35 cellular contexts compared by ENCODE assay signal in genomic region chr11:80074837-80075236, GRCh38.
"Had no signal": no experiment of that assay in that cellular context is flagged by ENCODE, and none has a peak within 500 bp of the region (broad histone marks: within the 10 kb centered on the region; RNA-seq: fewer than 3 reads in every experiment).

No MANE protein-coding gene starts in this region.

- H3K9ac ChIP-seq: KMS-11 had no signal

- DNase-seq: Karpas-422, Kasumi-1, KBM-7, KG1, MG63, MM.1S, MV-4-11, NCI-H1048, NCI-H1092, NCI-H1092 treated with DMSO at 0.1 percent for 48 hours, NCI-H1105, NCI-H1105 treated with DMSO at 0.1 percent for 48 hours, NCI-H1436, NCI-H1436 treated with DMSO at 0.1 percent for 48 hours, NCI-H146, NCI-H1694, NCI-H1694 treated with DMSO at 0.1 percent for 48 hours, NCI-H187, NCI-H187 treated with DMSO at 0.1 percent for 48 hours, NCI-H1930, NCI-H2029, NCI-H2029 treated with DMSO at 0.1 percent for 48 hours, NCI-H2081, NCI-H2081 treated with DMSO at 0.1 percent for 48 hours, NCI-H2107, NCI-H2171, NCI-H2171 treated with DMSO at 0.1 percent for 48 hours, NCI-H2227 treated with DMSO at 0.1 percent for 48 hours, NCI-H226, NCI-H345, NCI-H446, NCI-H446 treated with DMSO at 0.1 percent for 48 hours, NCI-H510A, NCI-H510A treated with DMSO at 0.1 percent for 48 hours had no signal

- H3K9me3 ChIP-seq: MG63 had no signal

- H3K27me3 ChIP-seq: MG63 had no signal

- H3K4me2 ChIP-seq: KMS-11 had no signal

- H3K36me3 ChIP-seq: MG63 had no signal

- H3K27ac ChIP-seq: KMS-11 had no signal

- H3K4me3 ChIP-seq: MG63 had no signal
